In the genomic region with DNA sequence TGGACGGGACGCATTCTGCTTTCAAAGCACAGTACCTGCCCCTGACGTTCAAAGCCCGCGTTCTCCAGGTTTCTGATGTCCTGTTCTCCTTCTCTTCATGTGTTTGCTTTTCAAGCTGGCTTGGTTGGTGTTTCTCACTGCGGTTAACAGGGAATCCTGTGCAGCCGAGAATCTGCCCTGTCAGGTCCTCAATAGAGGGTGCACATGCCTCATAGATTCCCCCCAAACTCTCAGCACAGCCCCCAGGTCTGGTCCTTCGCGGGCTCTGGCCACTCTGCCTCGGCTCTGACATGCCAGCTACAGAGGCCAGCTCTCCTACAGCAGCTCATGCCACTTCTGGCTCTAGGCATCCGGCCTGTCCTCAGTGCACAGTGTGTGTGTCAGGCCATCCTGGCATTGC, we compare ENCODE assay signal across 15 cellular contexts.
DNase-seq lines count a peak whose midpoint lies in the region; ATAC-seq and TF ChIP-seq lines count a peak whose summit lies in the region.
"Had no signal": no experiment of that assay in that cellular context is flagged by ENCODE, and none has a peak within 500 bp of the region (broad histone marks: within the 10 kb centered on the region; RNA-seq: fewer than 3 reads in every experiment).

No MANE protein-coding gene starts in this region.

- H4K8ac ChIP-seq in IMR-90 (ENCODE audit: low read depth in 2 of 2, low read length in 2 of 2) = no peak overlapping the region

- no peak overlapping the region for H2BK120ac ChIP-seq in IMR-90 (ENCODE audit: low read depth, low read length)

- WGBS in IMR-90 (ENCODE audit: extremely low coverage in 2 of 2, insufficient read length in 1 of 2), 2 experiments = 59% methylated on average over 5 of the region's 11 CpGs; no CpG with 5 or more reads in 1 of the 2 experiments

- no peaks in the 10 kb centered on the region for H3K4me1 ChIP-seq in IMR-90 (ENCODE audit: control insufficient read depth, insufficient read depth, low read length)
- H3K4me1 ChIP-seq in Karpas-422 (ENCODE audit: low read length) = peaks cover 38% of the 10 kb centered on the region
- H3K4me1 ChIP-seq: A549, BE2C had no signal

- H3K9ac ChIP-seq in IMR-90 (ENCODE audit: low read depth, low read length) = no peak overlapping the region
- peak overlapping the region; percentile 74; the same call in 1 of the 2 replicates for H3K9ac ChIP-seq in Karpas-422 (ENCODE audit: low read length)

- no peak for DNase-seq in IMR-90
- no peak for DNase-seq in Karpas-422
- peak; percentile 25 for DNase-seq in islet precursor cell
- no peak for DNase-seq in stimulated activated effector memory CD8-positive, alpha-beta T cell treated with anti-CD3 and anti-CD28 coated beads, Interleukin-12 subunit alpha, Interleukin-12 subunit beta, amount 100 ng/mL, for 72 hours (ENCODE audit: low spot score in 2 of 2)
- no peak for DNase-seq in cerebellar cortex (ENCODE audit: low spot score)
- DNase-seq in LoVo (ENCODE audit: low spot score) = no peak
- DNase-seq: BE2C; CD4-positive, alpha-beta memory T cell; DMS79 treated with DMSO at 0.1 percent for 48 hours; EL; HCEC 1CT; HFFc6 had no signal

- H3K9me3 Mint-ChIP-seq in stimulated activated effector memory CD8-positive, alpha-beta T cell treated with anti-CD3 and anti-CD28 coated beads, Interleukin-12 subunit alpha, Interleukin-12 subunit beta, amount 100 ng/mL, for 72 hours = peaks cover 6% of the 10 kb centered on the region

- peaks cover 1% of the 10 kb centered on the region for H3K4me1 Mint-ChIP-seq in stimulated activated effector memory CD8-positive, alpha-beta T cell treated with anti-CD3 and anti-CD28 coated beads, Interleukin-12 subunit alpha, Interleukin-12 subunit beta, amount 100 ng/mL, for 72 hours

- no peaks in the 10 kb centered on the region for H3K9me1 ChIP-seq in IMR-90 (ENCODE audit: insufficient read depth, low read length)

- POLR2A ChIA-PET in IMR-90 (lab: Charles Lee; ENCODE audit: unreplicated experiment) = no interaction called here

- H3K27ac Mint-ChIP-seq in stimulated activated effector memory CD8-positive, alpha-beta T cell treated with anti-CD3 and anti-CD28 coated beads, Interleukin-12 subunit alpha, Interleukin-12 subunit beta, amount 100 ng/mL, for 72 hours = no peak overlapping the region
- H3K27ac Mint-ChIP-seq: CD4-positive, alpha-beta memory T cell; HFFc6 had no signal

- H2AK9ac ChIP-seq in IMR-90 (replicated peaks; ENCODE audit: low read depth, low read length, poor library complexity) = peak overlapping the region; percentile 42

- H4K91ac ChIP-seq in IMR-90 (ENCODE audit: insufficient read depth, low read depth, low read length) = no peak overlapping the region

- no peak overlapping the region for H2BK20ac ChIP-seq in IMR-90 (ENCODE audit: low read depth, low read length)

- H3K9me2 ChIP-seq in Karpas-422 (replicated peaks; ENCODE audit: insufficient read depth, low read length) = no peaks in the 10 kb centered on the region

- CTCF ChIA-PET in IMR-90 (lab: Yijun Ruan, JAX) = no interaction called here

- no peak overlapping the region for H2AK5ac ChIP-seq in IMR-90 (ENCODE audit: low read depth, low read length)

- no peak overlapping the region for H3K4ac ChIP-seq in IMR-90 (ENCODE audit: low read depth, low read length)

- H4K20me1 ChIP-seq in IMR-90 (ENCODE audit: insufficient read depth, low read length) (no peaks in the 10 kb centered on the region), Karpas-422 (ENCODE audit: insufficient read depth, low read depth, low read length) (no peaks in the 10 kb centered on the region)

- no peak for TF ChIP-seq CTCF in IMR-90 (conservative IDR thresholded peaks at IDR 0.05; ENCODE audit: low read depth, low read length)

- H3K27ac ChIP-seq in IMR-90 (ENCODE audit: insufficient read depth, low read length) = no peak overlapping the region
- H3K27ac ChIP-seq in Karpas-422 (ENCODE audit: low read length) = peak overlapping the region; percentile 96
- H3K27ac ChIP-seq: A549, C4-2B had no signal

- H3K9me3 ChIP-seq in IMR-90 (ENCODE audit: control insufficient read depth, insufficient read depth, low read length) = peaks cover 36% of the 10 kb centered on the region
- peaks cover 6% of the 10 kb centered on the region; the same call in 1 of the 2 replicates for H3K9me3 ChIP-seq in Karpas-422 (ENCODE audit: low read length)

- H3K4me2 ChIP-seq in IMR-90 (ENCODE audit: low read depth, low read length) = no peak overlapping the region
- peak overlapping the region; percentile 78 for H3K4me2 ChIP-seq in Karpas-422 (ENCODE audit: low read depth, low read length, poor library complexity, severe bottlenecking)
- H3K4me2 ChIP-seq: A549 had no signal

- no peak overlapping the region for H3K18ac ChIP-seq in IMR-90 (ENCODE audit: low read depth, low read length)

- no peaks in the 10 kb centered on the region for H3K79me2 ChIP-seq in Karpas-422 (ENCODE audit: low read length)

- no TSS peak for BruUV-seq in IMR-90 (replicated peaks; lab: Mats Ljungman, UMichigan)

- H3K4me3 ChIP-seq in IMR-90 (ENCODE audit: insufficient read depth, low read depth, low read length) (no peak overlapping the region), Karpas-422 (ENCODE audit: low read length) (no peak overlapping the region)
- H3K4me3 ChIP-seq: A549 had no signal

- in situ Hi-C loops in IMR-90 (cut with MboI; ENCODE audit: low sequenced_read_pairs) = no loop called here

- H2BK5ac ChIP-seq in IMR-90 (ENCODE audit: low read depth, low read length, poor library complexity, severe bottlenecking) = no peak overlapping the region

- no peak overlapping the region for H3K4me3 Mint-ChIP-seq in stimulated activated effector memory CD8-positive, alpha-beta T cell treated with anti-CD3 and anti-CD28 coated beads, Interleukin-12 subunit alpha, Interleukin-12 subunit beta, amount 100 ng/mL, for 72 hours
- H3K4me3 Mint-ChIP-seq: CD4-positive, alpha-beta memory T cell; HFFc6 had no signal

- H4K5ac ChIP-seq in IMR-90 (ENCODE audit: low read depth, low read length) = no peak overlapping the region

- H2BK15ac ChIP-seq in IMR-90 (ENCODE audit: low read depth, low read length) = no peak overlapping the region

- no peaks in the 10 kb centered on the region for H3K79me1 ChIP-seq in IMR-90 (ENCODE audit: low read depth in 1 of 2, low read length in 2 of 2)

- ATAC-seq in IMR-90 (ENCODE audit: low read depth) = no peak
- peak; percentile 39 for ATAC-seq in stimulated activated effector memory CD8-positive, alpha-beta T cell treated with anti-CD3 and anti-CD28 coated beads, Interleukin-12 subunit alpha, Interleukin-12 subunit beta, amount 100 ng/mL, for 72 hours
- ATAC-seq: A549, HepG2 had no signal

- no peak for TF ChIP-seq RAD21 in IMR-90 (IDR thresholded peaks at IDR 0.05; ENCODE audit: low read length)

- intact Hi-C loops in IMR-90 (cut with micrococcal nuclease) = no loop called here

- dilution Hi-C loops in IMR-90 (cut with HindIII; ENCODE audit: low sequenced_read_pairs, unreplicated experiment) = no loop called here

- H3K56ac ChIP-seq in IMR-90 (ENCODE audit: extremely low read depth, insufficient read depth, low read length) = no peak overlapping the region

- peaks cover 6% of the 10 kb centered on the region for H3K36me3 Mint-ChIP-seq in stimulated activated effector memory CD8-positive, alpha-beta T cell treated with anti-CD3 and anti-CD28 coated beads, Interleukin-12 subunit alpha, Interleukin-12 subunit beta, amount 100 ng/mL, for 72 hours
- H3K36me3 Mint-ChIP-seq: CD4-positive, alpha-beta memory T cell had no signal

- H3K36me3 ChIP-seq in IMR-90 (ENCODE audit: control insufficient read depth, insufficient read depth, low read length) (no peaks in the 10 kb centered on the region), Karpas-422 (ENCODE audit: insufficient read depth, low read length) (no peaks in the 10 kb centered on the region)
- H3K36me3 ChIP-seq: BE2C had no signal

- H2AFZ ChIP-seq in IMR-90 (replicated peaks; ENCODE audit: low read length, poor library complexity) (no peak overlapping the region), Karpas-422 (ENCODE audit: low read length) (no peak overlapping the region)

- H3K14ac ChIP-seq in IMR-90 (replicated peaks; ENCODE audit: low read depth, low read length) = no peak overlapping the region

- no peaks in the 10 kb centered on the region for H3K27me3 ChIP-seq in IMR-90 (ENCODE audit: control insufficient read depth, insufficient read depth, low read length)
- no peaks in the 10 kb centered on the region for H3K27me3 ChIP-seq in Karpas-422 (ENCODE audit: low read length)
- H3K27me3 ChIP-seq: BE2C had no signal

- H3K23ac ChIP-seq in IMR-90 (ENCODE audit: low read depth, low read length) = no peak overlapping the region

- no peak for TF ChIP-seq POLR2A in IMR-90 (IDR thresholded peaks at IDR 0.05; ENCODE audit: low read depth, low read length)

TF ChIP-seq in IMR-90, 13 proteins besides CTCF, POLR2A, EP300 and RAD21 (continues in another document):
- TF ChIP-seq MXI1 (IDR thresholded peaks at IDR 0.05; ENCODE audit: borderline replicate concordance, low read depth, low read length) (no peak), FOS (IDR thresholded peaks at IDR 0.05; ENCODE audit: low read depth, low read length) (no peak), RCOR1 (IDR thresholded peaks at IDR 0.05; ENCODE audit: insufficient replicate concordance, low read length) (no peak), SMC3 (IDR thresholded peaks at IDR 0.05; ENCODE audit: low read depth, low read length) (no peak), CEBPB (IDR thresholded peaks at IDR 0.05; ENCODE audit: low read depth, low read length) (no peak), MAZ (IDR thresholded peaks at IDR 0.05; ENCODE audit: borderline replicate concordance, low read depth, low read length) (no peak), MAFK (IDR thresholded peaks at IDR 0.05; ENCODE audit: low read depth, low read length) (no peak), BHLHE40 (IDR thresholded peaks at IDR 0.05; ENCODE audit: low read depth, low read length) (no peak), NFE2L2 (IDR thresholded peaks at IDR 0.05; ENCODE audit: low read depth, low read length) (no peak)
- TF ChIP-seq, protein P1, sequence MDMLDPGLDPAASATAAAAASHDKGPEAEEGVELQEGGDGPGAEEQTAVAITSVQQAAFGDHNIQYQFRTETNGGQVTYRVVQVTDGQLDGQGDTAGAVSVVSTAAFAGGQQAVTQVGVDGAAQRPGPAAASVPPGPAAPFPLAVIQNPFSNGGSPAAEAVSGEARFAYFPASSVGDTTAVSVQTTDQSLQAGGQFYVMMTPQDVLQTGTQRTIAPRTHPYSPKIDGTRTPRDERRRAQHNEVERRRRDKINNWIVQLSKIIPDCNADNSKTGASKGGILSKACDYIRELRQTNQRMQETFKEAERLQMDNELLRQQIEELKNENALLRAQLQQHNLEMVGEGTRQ (IDR thresholded peaks at IDR 0.05; ENCODE audit: low read depth, low read length) = no peak
